In genomic region chr5:1208743-1209551, GRCh38 we compare ENCODE assay signal across 12 cellular contexts. TPM values are rescaled to one million over a fixed set of nuclear protein-coding genes. Genes with fewer than 3 reads are reported as not detected.
A peak's percentile ranks its signal among the peaks of the same experiment; 100 is the strongest.
DNase-seq lines count a peak whose midpoint lies in the region; ATAC-seq and TF ChIP-seq lines count a peak whose summit lies in the region.
"Had no signal": no experiment of that assay in that cellular context is flagged by ENCODE, and none has a peak within 500 bp of the region (broad histone marks: within the 10 kb centered on the region; RNA-seq: fewer than 3 reads in every experiment).

No MANE protein-coding gene starts in this region.

- H3K36me3 ChIP-seq in psoas muscle (ENCODE audit: insufficient read depth in 1 of 2, low read depth in 1 of 2), result no peaks in the 10 kb centered on the region

- DNase-seq in GM03348 (ENCODE audit: low spot score), result peak; percentile 81
- DNase-seq in NCI-H2196 (lab: John Stamatoyannopoulos, UW; ENCODE audit: unreplicated experiment), result peak; percentile 75
- peak; percentile 72 for DNase-seq in ecto neural progenitor cell (ENCODE audit: low spot score)
- DNase-seq in psoas muscle, result peak; percentile 12 to 48
- no peak for DNase-seq in activated CD8-positive, alpha-beta memory T cell treated with anti-CD3 and anti-CD28 coated beads, Interleukin-2, amount 50 U/mL, for 4 hours
- no peak for DNase-seq in germinal center (ENCODE audit: low spot score)
- DNase-seq: activated CD4-positive, alpha-beta T cell treated with anti-CD3 and anti-CD28 coated beads, Interleukin-2, amount 10 ng/mL, durations not matched to agents 24 days and 14 days; effector CD4-positive, alpha-beta T cell had no signal

- no peak overlapping the region for H3K27ac ChIP-seq in psoas muscle

- H3K4me3 ChIP-seq in psoas muscle, result no peak overlapping the region

- peaks cover 0 to 50% (median 8%) of the 10 kb centered on the region in 3 donors for H3K27me3 ChIP-seq in psoas muscle (ENCODE audit: insufficient read depth in 3 of 3, low read length in 2 of 3)

- no peaks in the 10 kb centered on the region for H3K4me1 ChIP-seq in psoas muscle

- 75 to 77% (median 76%) methylated on average over 24 of the region's 24 CpGs for WGBS in psoas muscle, 3 donors

- ATAC-seq in psoas muscle (peak in 1 of 4 donors; percentile 42), HG03571 (IDR thresholded peaks at IDR 0.05; ENCODE audit: unreplicated experiment) (no peak), HG03159 (IDR thresholded peaks at IDR 0.05; ENCODE audit: unreplicated experiment) (no peak)

- peak; percentile 24 for TF ChIP-seq CTCF in psoas muscle (IDR thresholded peaks at IDR 0.05)

- intact Hi-C loops in psoas muscle (cut with DNase I), result no loop called here

- H3K9me3 ChIP-seq in psoas muscle, result no peaks in the 10 kb centered on the region

RNA-seq across cellular contexts. Expression of gene SLC6A19, which starts 7.6 kb away (rescaled TPM):
- not detected for total RNA-seq in psoas muscle
- polyA plus RNA-seq in psoas muscle, result under 1 TPM in 2 of 3 donors, not detected in 1; 0.03 to 0.08 TPM
- total RNA-seq: activated CD4-positive, alpha-beta T cell treated with anti-CD3 and anti-CD28 coated beads, Interleukin-2, amount 10 ng/mL, durations not matched to agents 24 days and 14 days; pulmonary artery endothelial cell had no signal

RNA-seq across cellular contexts. Expression of gene SLC6A18, which starts 16.2 kb away (rescaled TPM):
- total RNA-seq in psoas muscle, result not detected
- polyA plus RNA-seq in psoas muscle, result not detected
- total RNA-seq: activated CD4-positive, alpha-beta T cell treated with anti-CD3 and anti-CD28 coated beads, Interleukin-2, amount 10 ng/mL, durations not matched to agents 24 days and 14 days; pulmonary artery endothelial cell; temporal lobe had no signal

Comparison
In these comparisons a context has a peak if more than half of its experiments do, and no peak if none do; other contexts are left out.
1. DNase-seq: peak in GM03348 (single experiment), NCI-H2196 (single experiment), ecto neural progenitor cell (single experiment) and psoas muscle (2 of 2); none in activated CD8-positive, alpha-beta memory T cell treated with anti-CD3 and anti-CD28 coated beads, Interleukin-2, amount 50 U/mL, for 4 hours (single experiment) and germinal center (single experiment).